8 cellular contexts compared by ENCODE assay signal in the genomic region with DNA sequence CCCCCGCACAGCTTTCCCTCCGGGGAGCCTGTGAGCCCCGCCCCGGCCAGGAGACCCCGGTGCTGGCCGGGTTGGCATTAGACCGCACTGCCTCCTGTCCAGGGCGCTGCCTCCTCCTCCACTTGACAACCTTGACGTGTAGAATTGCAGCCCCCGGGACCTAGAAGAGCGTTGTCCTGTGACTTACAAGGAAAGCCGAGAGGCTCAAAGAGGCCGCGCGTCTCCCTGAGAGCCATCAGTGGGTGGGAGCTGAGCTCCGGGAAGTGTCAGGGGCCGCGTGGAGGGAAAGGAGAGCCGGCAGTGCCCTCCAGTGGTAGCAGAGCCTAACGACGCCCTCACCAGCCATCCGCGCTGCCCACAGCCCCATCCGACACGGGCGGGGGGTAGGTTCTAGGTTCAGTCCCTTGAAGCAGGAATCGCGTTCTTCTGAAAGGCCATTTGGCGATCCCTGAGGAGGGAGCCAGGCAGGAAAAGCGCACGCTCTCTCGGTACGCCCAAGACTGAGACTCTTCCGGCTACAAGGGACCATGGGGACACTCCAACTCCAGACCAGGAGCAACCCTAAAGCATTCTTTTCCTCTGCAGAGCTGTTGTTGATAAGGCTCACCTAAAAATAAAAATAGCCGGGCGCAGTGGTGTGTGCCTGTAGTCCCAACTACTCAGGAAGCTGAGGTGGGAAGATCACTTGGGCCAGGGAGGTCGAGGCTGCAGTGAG. TPM values are rescaled to one million over a fixed set of nuclear protein-coding genes. Genes with fewer than 3 reads are reported as not detected.
A peak's percentile ranks its signal among the peaks of the same experiment; 100 is the strongest.
DNase-seq lines count a peak whose midpoint lies in the region; ATAC-seq lines count a peak whose summit lies in the region.

No MANE protein-coding gene starts in this region.

- H3K27ac ChIP-seq in effector memory CD4-positive, alpha-beta T cell (ENCODE audit: insufficient read depth, low read length, poor library complexity, severe bottlenecking), result no peak overlapping the region

- H3K36me3 ChIP-seq in effector memory CD4-positive, alpha-beta T cell (ENCODE audit: control insufficient read depth, insufficient read depth, low read length), result peaks cover 6% of the 10 kb centered on the region

- H3K27me3 ChIP-seq in effector memory CD4-positive, alpha-beta T cell (replicated peaks; ENCODE audit: control insufficient read depth, insufficient read depth, low read length, poor library complexity, severe bottlenecking), result no peaks in the 10 kb centered on the region

- H3K4me1 ChIP-seq in effector memory CD4-positive, alpha-beta T cell (ENCODE audit: control insufficient read depth, insufficient read depth, low read length, poor library complexity, severe bottlenecking), result peaks cover 8% of the 10 kb centered on the region

- peak; percentile 97 for ATAC-seq in GM19372 (IDR thresholded peaks at IDR 0.05; ENCODE audit: low read depth, unreplicated experiment)
- peak; percentile 100 for ATAC-seq in HG03460 (IDR thresholded peaks at IDR 0.05; ENCODE audit: unreplicated experiment)

- DNase-seq in CD1c-positive myeloid dendritic cell (ENCODE audit: extremely low spot score), result peak; percentile 74
- peak; percentile 80 for DNase-seq in NCI-H748 (lab: John Stamatoyannopoulos, UW; ENCODE audit: unreplicated experiment)
- peak; percentile 34 to 56 for DNase-seq in activated CD8-positive, alpha-beta memory T cell treated with anti-CD3 and anti-CD28 coated beads for 1 hour (ENCODE audit: extremely low read depth in 1 of 2, low read depth in 1 of 2)
- peak; percentile 27 to 44 (median 31) for DNase-seq in effector memory CD4-positive, alpha-beta T cell
- DNase-seq in mesenteric fat pad (ENCODE audit: low spot score), result peak; percentile 92
- peak; percentile 38 for DNase-seq in stimulated activated CD8-positive, alpha-beta memory T cell treated with anti-CD3 and anti-CD28 coated beads, Interleukin-15, amount 100 ng/mL, for 1 hour (ENCODE audit: low read depth)

- peak overlapping the region; percentile 41 for H3K4me3 ChIP-seq in effector memory CD4-positive, alpha-beta T cell (ENCODE audit: insufficient read depth, low read depth, low read length, poor library complexity, severe bottlenecking)

- H3K9me3 ChIP-seq in effector memory CD4-positive, alpha-beta T cell (ENCODE audit: control insufficient read depth, low read length), result no peaks in the 10 kb centered on the region

RNA-seq across cellular contexts. Expression of gene SAP30L, which starts 40.6 kb away (rescaled TPM):
- total RNA-seq in mesenteric fat pad, result 34.2 TPM

Comparison
In these comparisons a context has a peak if more than half of its experiments do, and no peak if none do; other contexts are left out.
1. DNase-seq: peak in every context shown above with its lines; median percentile 92 in mesenteric fat pad; 80 in NCI-H748; 74 in CD1c-positive myeloid dendritic cell; 45 in activated CD8-positive, alpha-beta memory T cell treated with anti-CD3 and anti-CD28 coated beads for 1 hour; 38 in stimulated activated CD8-positive, alpha-beta memory T cell treated with anti-CD3 and anti-CD28 coated beads, Interleukin-15, amount 100 ng/mL, for 1 hour; 31 in effector memory CD4-positive, alpha-beta T cell.